ENCODE assay signal across 15 cellular contexts in the genomic region with DNA sequence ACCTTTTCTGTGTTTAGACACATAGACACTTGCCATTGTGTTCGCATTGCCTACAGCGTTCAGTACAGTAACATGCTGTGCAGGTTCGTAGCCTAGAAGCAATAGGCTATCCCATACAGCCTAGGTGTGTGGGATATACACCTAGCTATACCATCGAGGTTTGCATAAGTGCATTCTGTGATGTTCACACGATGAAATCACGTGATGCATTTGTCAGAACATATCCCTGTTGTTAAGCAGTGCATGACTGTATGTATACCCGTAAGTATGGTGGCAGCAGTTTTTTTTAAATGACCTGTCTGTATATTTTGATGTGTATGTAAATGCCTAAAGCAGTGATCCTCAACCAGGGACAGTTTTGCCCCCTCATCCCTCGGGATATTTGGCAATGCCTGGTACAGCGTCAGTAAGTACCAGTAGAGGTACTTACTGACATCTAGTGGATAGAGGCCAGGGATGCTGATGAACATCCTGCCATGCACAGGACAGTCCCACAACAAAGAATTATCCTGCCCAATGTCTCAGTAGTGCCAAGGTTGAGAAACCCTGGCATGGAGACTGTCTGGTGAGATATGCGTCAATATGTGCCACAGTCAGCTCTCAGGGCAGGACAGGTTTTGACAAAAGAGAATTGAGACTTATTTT.
DNase-seq lines count a peak whose midpoint lies in the region; FAIRE-seq and TF ChIP-seq lines count a peak whose summit lies in the region.
"Had no signal": no experiment of that assay in that cellular context is flagged by ENCODE, and none has a peak within 500 bp of the region (broad histone marks: within the 10 kb centered on the region; RNA-seq: fewer than 3 reads in every experiment).

No MANE protein-coding gene starts in this region.

- no peak overlapping the region for H3K4me3 ChIP-seq in OCI-LY7 (ENCODE audit: low read depth, low read length, poor library complexity, severe bottlenecking)
- no peak overlapping the region for H3K4me3 ChIP-seq in endodermal cell (ENCODE audit: low read length)
- H3K4me3 ChIP-seq in kidney (ENCODE audit: low read length in 2 of 2), result no peak overlapping the region
- H3K4me3 ChIP-seq in esophagus squamous epithelium, result no peak overlapping the region
- H3K4me3 ChIP-seq: stomach had no signal

- H3K36me3 ChIP-seq in OCI-LY7 (ENCODE audit: insufficient read depth, low read length) (no peaks in the 10 kb centered on the region), endodermal cell (ENCODE audit: control insufficient read depth, insufficient read depth, low read length) (peaks cover 32% of the 10 kb centered on the region), kidney (ENCODE audit: control insufficient read depth in 1 of 2, insufficient read depth in 2 of 2, low read length in 2 of 2) (peaks cover 0 to 3% of the 10 kb centered on the region in 2 donors), esophagus squamous epithelium (peaks cover 0 to 26% (median 0%) of the 10 kb centered on the region in 3 donors)

- no peaks in the 10 kb centered on the region for H3K9me3 Mint-ChIP-seq in endodermal cell
- H3K9me3 Mint-ChIP-seq: activated T-cell treated with anti-CD3 and anti-CD28 coated beads, Interleukin-2, amount 50 U/mL, for 24 hours; natural killer cell had no signal

- no peak overlapping the region for H3K4me2 ChIP-seq in OCI-LY7 (ENCODE audit: low read length)

- no peaks in the 10 kb centered on the region for H3K4me1 ChIP-seq in OCI-LY7 (ENCODE audit: insufficient read depth, low read length, poor library complexity, severe bottlenecking)
- H3K4me1 ChIP-seq in endodermal cell (ENCODE audit: control insufficient read depth, insufficient read depth, low read length), result no peaks in the 10 kb centered on the region
- peaks cover 0 to 2% of the 10 kb centered on the region in 2 donors for H3K4me1 ChIP-seq in kidney (ENCODE audit: control insufficient read depth in 1 of 2, insufficient read depth in 1 of 2, low read depth in 1 of 2, low read length in 2 of 2)
- no peaks in the 10 kb centered on the region for H3K4me1 ChIP-seq in esophagus squamous epithelium

- intact Hi-C loops in OCI-LY7 (cut with micrococcal nuclease; ENCODE audit: unreplicated experiment) (loop anchor here (2.0 to 5.0 kb wide), 2 partner anchors 33 to 463 kb away; no protein-coding TSS in a partner anchor), kidney (cut with DNase I) (no loop called here), esophagus squamous epithelium (cut with DNase I) (no loop called here)

- POLR2A ChIA-PET in OCI-LY7 (lab: Charles Lee), result no interaction called here

- peaks cover 29% of the 10 kb centered on the region for H3K36me3 Mint-ChIP-seq in endodermal cell (ENCODE audit: low read depth)
- H3K36me3 Mint-ChIP-seq: natural killer cell had no signal

- DNase-seq in SIG-M5 treated with dmso at 0.1 percent for 504 hours (lab: John Stamatoyannopoulos, UW; ENCODE audit: unreplicated experiment), result peak; percentile 3
- no peak for DNase-seq in SIG-M5 (lab: John Stamatoyannopoulos, UW)
- DNase-seq in OCI-LY7 (ENCODE audit: low spot score), result no peak
- DNase-seq in endodermal cell, result peak; percentile 55
- peak; percentile 60 for DNase-seq in superior temporal gyrus (ENCODE audit: extremely low spot score)
- DNase-seq in stimulated activated CD4-positive, alpha-beta T cell treated with anti-CD3 and anti-CD28 coated beads, Interleukin-4, amount 100 ng/mL, for 1 hour, result no peak
- DNase-seq in kidney, result no peak
- no peak for DNase-seq in esophagus squamous epithelium (lab: John Stamatoyannopoulos, UW)
- DNase-seq: activated T-cell treated with anti-CD3 and anti-CD28 coated beads, Interleukin-2, amount 50 U/mL, for 24 hours; hypothalamus; natural killer cell; NCI-H2081 treated with DMSO at 0.1 percent for 48 hours; stomach had no signal

- H4K20me1 ChIP-seq in OCI-LY7 (ENCODE audit: insufficient read depth, low read length), result no peaks in the 10 kb centered on the region

- FAIRE-seq in kidney (lab: Jason Lieb, UNC), result no peak
- FAIRE-seq: colon had no signal

- H3K9me3 ChIP-seq in OCI-LY7 (ENCODE audit: low read length) (no peaks in the 10 kb centered on the region), endodermal cell (ENCODE audit: control insufficient read depth, low read length) (no peaks in the 10 kb centered on the region), kidney (ENCODE audit: control insufficient read depth in 1 of 2, low read length in 2 of 2) (no peaks in the 10 kb centered on the region), esophagus squamous epithelium (no peaks in the 10 kb centered on the region)
- H3K9me3 ChIP-seq: stomach had no signal

- no peak overlapping the region for H3K9ac ChIP-seq in endodermal cell (ENCODE audit: extremely low read depth, low read length, poor library complexity, severe bottlenecking)
- H3K9ac ChIP-seq in kidney (ENCODE audit: low read length in 2 of 2), result no peak overlapping the region

- BruUV-seq in OCI-LY7 (replicated peaks; lab: Mats Ljungman, UMichigan), result no TSS peak

- H3K27ac ChIP-seq in OCI-LY7 (ENCODE audit: low read depth, low read length, poor library complexity, severe bottlenecking) (no peak overlapping the region), endodermal cell (ENCODE audit: low read depth, low read length) (no peak overlapping the region), kidney (ENCODE audit: low read depth in 2 of 2, low read length in 2 of 2) (no peak overlapping the region), esophagus squamous epithelium (no peak overlapping the region)

- no peaks in the 10 kb centered on the region for H3K9me2 ChIP-seq in OCI-LY7 (ENCODE audit: insufficient read depth, low read length)

- H3K4me3 Mint-ChIP-seq in endodermal cell, result no peak overlapping the region
- H3K4me3 Mint-ChIP-seq: activated T-cell treated with anti-CD3 and anti-CD28 coated beads, Interleukin-2, amount 50 U/mL, for 24 hours; B cell; natural killer cell had no signal

- H3K27me3 ChIP-seq in endodermal cell (ENCODE audit: control insufficient read depth, insufficient read depth, low read length, poor library complexity, severe bottlenecking) (no peaks in the 10 kb centered on the region), esophagus squamous epithelium (no peaks in the 10 kb centered on the region)
- H3K27me3 ChIP-seq: stomach had no signal

- H3K27me3 Mint-ChIP-seq in endodermal cell (ENCODE audit: insufficient read depth), result no peaks in the 10 kb centered on the region
- H3K27me3 Mint-ChIP-seq: activated T-cell treated with anti-CD3 and anti-CD28 coated beads, Interleukin-2, amount 50 U/mL, for 24 hours had no signal

- no peak overlapping the region for H3K27ac Mint-ChIP-seq in endodermal cell
- H3K27ac Mint-ChIP-seq: activated T-cell treated with anti-CD3 and anti-CD28 coated beads, Interleukin-2, amount 50 U/mL, for 24 hours; B cell; natural killer cell had no signal

- TF ChIP-seq POLR2A in esophagus squamous epithelium (IDR thresholded peaks at IDR 0.05), result no peak

- CTCF ChIA-PET in OCI-LY7 (lab: Charles Lee; ENCODE audit: unreplicated experiment), result no interaction called here

- H3K79me2 ChIP-seq in OCI-LY7 (ENCODE audit: insufficient read depth, low read depth, low read length), result no peaks in the 10 kb centered on the region

- TF ChIP-seq CTCF in OCI-LY7 (conservative IDR thresholded peaks at IDR 0.05; ENCODE audit: low read length), result peak; percentile 45; the same call in 1 of the 2 replicates
- peak; percentile 62 for TF ChIP-seq CTCF in endodermal cell (conservative IDR thresholded peaks at IDR 0.05)
- no peak for TF ChIP-seq CTCF in kidney (IDR thresholded peaks at IDR 0.05; ENCODE audit: borderline replicate concordance, extremely low read depth, insufficient read depth)
- peak in 1 of 6 experiments; percentile 27 for TF ChIP-seq CTCF in esophagus squamous epithelium (IDR thresholded peaks at IDR 0.05)

- peaks cover 10% of the 10 kb centered on the region for H3K4me1 Mint-ChIP-seq in endodermal cell
- H3K4me1 Mint-ChIP-seq: B cell, natural killer cell had no signal

- no peak overlapping the region for H2AFZ ChIP-seq in OCI-LY7 (ENCODE audit: low read length)

- WGBS in endodermal cell (ENCODE audit: insufficient coverage in 1 of 2, insufficient read length in 1 of 2), 2 experiments, result 90 to 95% methylated on average over 10 of the region's 10 CpGs
- 70 to 71% methylated on average over 9 to 10 of the region's 10 CpGs for WGBS in esophagus squamous epithelium, 2 donors

Comparison
In these comparisons a context has a peak if more than half of its experiments do, and no peak if none do; other contexts are left out.
1. DNase-seq: peak in SIG-M5 treated with dmso at 0.1 percent for 504 hours (single experiment), endodermal cell (single experiment) and superior temporal gyrus (single experiment); none in SIG-M5 (single experiment), OCI-LY7 (single experiment), stimulated activated CD4-positive, alpha-beta T cell treated with anti-CD3 and anti-CD28 coated beads, Interleukin-4, amount 100 ng/mL, for 1 hour (single experiment), kidney (single experiment) and esophagus squamous epithelium (single experiment).